ENCODE assay signal across 9 cellular contexts in genomic region chr19:38564981-38565685, GRCh38. TPM values are rescaled to one million over a fixed set of nuclear protein-coding genes. Genes with fewer than 3 reads are reported as not detected.
DNase-seq lines count a peak whose midpoint lies in the region; ATAC-seq and TF ChIP-seq lines count a peak whose summit lies in the region.
"Had no signal": no experiment of that assay in that cellular context is flagged by ENCODE, and none has a peak within 500 bp of the region (broad histone marks: within the 10 kb centered on the region; RNA-seq: fewer than 3 reads in every experiment).

No MANE protein-coding gene starts in this region.

- H3K27me3 ChIP-seq in heart left ventricle (peaks cover 0 to 32% (median 22%) of the 10 kb centered on the region in 9 donors), thymus (ENCODE audit: control insufficient read depth, insufficient read depth) (peaks cover 24% of the 10 kb centered on the region)

- no peak for DNase-seq in heart left ventricle
- no peak for DNase-seq in Right ventricle myocardium superior
- DNase-seq in activated CD8-positive, alpha-beta memory T cell treated with anti-CD3 and anti-CD28 coated beads for 24 hours = peak; percentile 67
- peak; percentile 45 for DNase-seq in germinal center (ENCODE audit: low spot score)
- DNase-seq in kidney glomerular epithelial cell (lab: John Stamatoyannopoulos, UW) = no peak
- no peak for DNase-seq in posterior cingulate gyrus
- DNase-seq: NCI-H187 had no signal

- ATAC-seq in heart left ventricle = peak in 2 of 4 donors; percentile 18 to 31
- no peak for ATAC-seq in Right ventricle myocardium superior (ENCODE audit: poor library complexity)
- ATAC-seq in HG03565 (IDR thresholded peaks at IDR 0.05; ENCODE audit: unreplicated experiment) = no peak

- H3K27ac ChIP-seq in heart left ventricle = no peak overlapping the region
- H3K27ac ChIP-seq in thymus (ENCODE audit: low read depth) = peak overlapping the region; percentile 18

- H3K9me3 ChIP-seq in heart left ventricle = no peaks in the 10 kb centered on the region
- H3K9me3 ChIP-seq in thymus (ENCODE audit: control insufficient read depth) = no peaks in the 10 kb centered on the region

- H3K4me3 ChIP-seq in heart left ventricle = peak overlapping the region in 8 of 12 donors; percentile 19 to 47 (median 36)
- peak overlapping the region; percentile 29 for H3K4me3 ChIP-seq in thymus (ENCODE audit: low read length)

- no peak for TF ChIP-seq CTCF in heart left ventricle (IDR thresholded peaks at IDR 0.05)

- intact Hi-C loops in heart left ventricle (cut with DNase I) = no loop called here
- intact Hi-C loops in Right ventricle myocardium superior (cut with DNase I) = no loop called here
- intact Hi-C loops in posterior cingulate gyrus (cut with DNase I) = no loop called here

- 2 to 13% (median 4%) methylated on average over 38 to 111 of the region's 111 CpGs for WGBS in heart left ventricle, 4 donors
- 11% methylated on average over 111 of the region's 111 CpGs for WGBS in thymus

- TF ChIP-seq POLR2A in heart left ventricle (IDR thresholded peaks at IDR 0.05) = no peak

- H3K4me1 ChIP-seq in heart left ventricle = peaks cover 0 to 9% (median 0%) of the 10 kb centered on the region in 12 donors
- no peaks in the 10 kb centered on the region for H3K4me1 ChIP-seq in thymus (ENCODE audit: control insufficient read depth, insufficient read depth, low read length)

- H3K36me3 ChIP-seq in heart left ventricle (no peaks in the 10 kb centered on the region), thymus (ENCODE audit: control insufficient read depth, insufficient read depth) (no peaks in the 10 kb centered on the region)

RNA-seq across cellular contexts. Expression of gene MAP4K1, which starts 52.6 kb away (rescaled TPM):
- 1 to 10 TPM; 1.2 to 9.9 (median 2.7) TPM for total RNA-seq in heart left ventricle
- polyA plus RNA-seq in heart left ventricle = 1 to 10 TPM in 1 of 2 donors, under 1 TPM in 1; 0.69 to 2.7 TPM
- total RNA-seq in Right ventricle myocardium superior = 1.3 TPM
- polyA plus RNA-seq in thymus = 82.9 TPM

RNA-seq across cellular contexts. Expression of gene EIF3K, which starts 53.9 kb away (rescaled TPM):
- total RNA-seq in heart left ventricle = 1,000 to 10,000 TPM in 1 of 9 donors, 100 to 1,000 TPM in 8; 447 to 1,239 (median 596) TPM
- polyA plus RNA-seq in heart left ventricle = 100 to 1,000 TPM; 761 to 801 TPM
- total RNA-seq in Right ventricle myocardium superior = 644 TPM
- polyA plus RNA-seq in thymus = 268 TPM

Comparison
In these comparisons a context has a peak if more than half of its experiments do, and no peak if none do; other contexts are left out.
1. DNase-seq: peak in activated CD8-positive, alpha-beta memory T cell treated with anti-CD3 and anti-CD28 coated beads for 24 hours (single experiment) and germinal center (single experiment); none in heart left ventricle (0 of 5), Right ventricle myocardium superior (single experiment), kidney glomerular epithelial cell (single experiment) and posterior cingulate gyrus (0 of 10).